8 cellular contexts compared by ENCODE assay signal in genomic region chr4:26288308-26288982, GRCh38. TPM values are rescaled to one million over a fixed set of nuclear protein-coding genes. Genes with fewer than 3 reads are reported as not detected.
DNase-seq lines count a peak whose midpoint lies in the region; ATAC-seq and TF ChIP-seq lines count a peak whose summit lies in the region.

No MANE protein-coding gene starts in this region.

- H3K4me3 Mint-ChIP-seq in activated naive CD4-positive, alpha-beta T cell treated with anti-CD3 and anti-CD28 coated beads for 36 hours, result no peak overlapping the region
- no peak overlapping the region for H3K4me3 Mint-ChIP-seq in activated naive CD4-positive, alpha-beta T cell treated with anti-CD3 and anti-CD28 coated beads, Interleukin-2, amount 10 ng/mL, durations not matched to agents 7 days and 5 days
- H3K4me3 Mint-ChIP-seq in glutamatergic neuron (ENCODE audit: unreplicated experiment), result no peak overlapping the region

- intact Hi-C loops in activated naive CD4-positive, alpha-beta T cell treated with anti-CD3 and anti-CD28 coated beads for 36 hours (cut with micrococcal nuclease), result loop anchor here (1.0 to 2.0 kb wide), 2 partner anchors 18 to 31 kb away; no protein-coding TSS in a partner anchor

- no peak for TF ChIP-seq CTCF in epithelial cell of esophagus (IDR thresholded peaks at IDR 0.05; ENCODE audit: insufficient read depth, low read depth, low read length, missing control alignments)
- no peak for TF ChIP-seq CTCF in glutamatergic neuron (IDR thresholded peaks at IDR 0.05; ENCODE audit: partially characterized antibody, unreplicated experiment)

- H3K4me3 ChIP-seq in epithelial cell of esophagus (ENCODE audit: low read length), result no peak overlapping the region

- no peak overlapping the region for H3K27ac Mint-ChIP-seq in activated naive CD4-positive, alpha-beta T cell treated with anti-CD3 and anti-CD28 coated beads for 36 hours
- H3K27ac Mint-ChIP-seq in activated naive CD4-positive, alpha-beta T cell treated with anti-CD3 and anti-CD28 coated beads, Interleukin-2, amount 10 ng/mL, durations not matched to agents 7 days and 5 days, result no peak overlapping the region
- H3K27ac Mint-ChIP-seq in glutamatergic neuron (ENCODE audit: unreplicated experiment), result no peak overlapping the region

- DNase-seq in activated naive CD4-positive, alpha-beta T cell treated with anti-CD3 and anti-CD28 coated beads for 36 hours, result peak; percentile 61
- no peak for DNase-seq in activated naive CD4-positive, alpha-beta T cell treated with anti-CD3 and anti-CD28 coated beads, Interleukin-2, amount 10 ng/mL, durations not matched to agents 7 days and 5 days
- DNase-seq in NOMO-1 treated with DMSO at 0.1 percent for 48 hours (lab: John Stamatoyannopoulos, UW; ENCODE audit: unreplicated experiment) (peak; percentile 98), epithelial cell of esophagus (ENCODE audit: low read depth) (peak; percentile 72), ecto neural progenitor cell (ENCODE audit: low spot score) (no peak), glutamatergic neuron (no peak)
- peak; percentile 20 for DNase-seq in stimulated activated naive CD8-positive, alpha-beta T cell treated with anti-CD3 and anti-CD28 coated beads, Interleukin-15, Interleukin-2, amounts not matched to agents 100 U/mL and 50 U/mL, for 24 hours

- CTCF ChIA-PET in activated naive CD4-positive, alpha-beta T cell treated with anti-CD3 and anti-CD28 coated beads for 36 hours (lab: Charles Lee), result interaction anchor here (1.3 kb wide), 1 partner anchor 42 kb away, joined by 3 read pairs; no protein-coding TSS in a partner anchor
- CTCF ChIA-PET in activated naive CD4-positive, alpha-beta T cell treated with anti-CD3 and anti-CD28 coated beads, Interleukin-2, amount 10 ng/mL, durations not matched to agents 7 days and 5 days (lab: Charles Lee), result interaction anchor here (0.7 to 0.9 kb wide), 2 partner anchors 30 to 200 kb away, joined by 3 read pairs; no protein-coding TSS in a partner anchor

- H3K36me3 Mint-ChIP-seq in activated naive CD4-positive, alpha-beta T cell treated with anti-CD3 and anti-CD28 coated beads for 36 hours (ENCODE audit: low read depth), result no peaks in the 10 kb centered on the region
- H3K36me3 Mint-ChIP-seq in activated naive CD4-positive, alpha-beta T cell treated with anti-CD3 and anti-CD28 coated beads, Interleukin-2, amount 10 ng/mL, durations not matched to agents 7 days and 5 days, result no peaks in the 10 kb centered on the region
- no peaks in the 10 kb centered on the region for H3K36me3 Mint-ChIP-seq in glutamatergic neuron (ENCODE audit: unreplicated experiment)

- peaks cover 14% of the 10 kb centered on the region for H3K4me1 Mint-ChIP-seq in activated naive CD4-positive, alpha-beta T cell treated with anti-CD3 and anti-CD28 coated beads for 36 hours (ENCODE audit: low read depth)
- H3K4me1 Mint-ChIP-seq in activated naive CD4-positive, alpha-beta T cell treated with anti-CD3 and anti-CD28 coated beads, Interleukin-2, amount 10 ng/mL, durations not matched to agents 7 days and 5 days, result peaks cover 4% of the 10 kb centered on the region
- H3K4me1 Mint-ChIP-seq in glutamatergic neuron (ENCODE audit: low read depth, unreplicated experiment), result no peaks in the 10 kb centered on the region

- H3K9me3 Mint-ChIP-seq in activated naive CD4-positive, alpha-beta T cell treated with anti-CD3 and anti-CD28 coated beads for 36 hours, result no peaks in the 10 kb centered on the region
- no peaks in the 10 kb centered on the region for H3K9me3 Mint-ChIP-seq in activated naive CD4-positive, alpha-beta T cell treated with anti-CD3 and anti-CD28 coated beads, Interleukin-2, amount 10 ng/mL, durations not matched to agents 7 days and 5 days
- H3K9me3 Mint-ChIP-seq in glutamatergic neuron (ENCODE audit: unreplicated experiment), result no peaks in the 10 kb centered on the region

- peak; percentile 73 for ATAC-seq in HG02588 (IDR thresholded peaks at IDR 0.05; ENCODE audit: unreplicated experiment)
- peak; percentile 92 for ATAC-seq in stimulated activated naive CD8-positive, alpha-beta T cell treated with anti-CD3 and anti-CD28 coated beads, Interleukin-15, Interleukin-2, amounts not matched to agents 100 U/mL and 50 U/mL, for 24 hours

- no peaks in the 10 kb centered on the region for H3K27me3 Mint-ChIP-seq in activated naive CD4-positive, alpha-beta T cell treated with anti-CD3 and anti-CD28 coated beads for 36 hours (ENCODE audit: low read depth)
- H3K27me3 Mint-ChIP-seq in activated naive CD4-positive, alpha-beta T cell treated with anti-CD3 and anti-CD28 coated beads, Interleukin-2, amount 10 ng/mL, durations not matched to agents 7 days and 5 days, result no peaks in the 10 kb centered on the region
- H3K27me3 Mint-ChIP-seq in glutamatergic neuron (ENCODE audit: unreplicated experiment), result peaks cover 1% of the 10 kb centered on the region

RNA-seq across cellular contexts. Expression of gene RBPJ, which starts 32.4 kb away (rescaled TPM):
- 100 to 1,000 TPM; 114 to 118 TPM for total RNA-seq in activated naive CD4-positive, alpha-beta T cell treated with anti-CD3 and anti-CD28 coated beads for 36 hours
- 121 TPM for total RNA-seq in glutamatergic neuron (ENCODE audit: unreplicated experiment)

Comparison
In these comparisons a context has a peak if more than half of its experiments do, and no peak if none do; other contexts are left out.
1. DNase-seq: peak in activated naive CD4-positive, alpha-beta T cell treated with anti-CD3 and anti-CD28 coated beads for 36 hours (single experiment), NOMO-1 treated with DMSO at 0.1 percent for 48 hours (single experiment), epithelial cell of esophagus (single experiment) and stimulated activated naive CD8-positive, alpha-beta T cell treated with anti-CD3 and anti-CD28 coated beads, Interleukin-15, Interleukin-2, amounts not matched to agents 100 U/mL and 50 U/mL, for 24 hours (single experiment); none in activated naive CD4-positive, alpha-beta T cell treated with anti-CD3 and anti-CD28 coated beads, Interleukin-2, amount 10 ng/mL, durations not matched to agents 7 days and 5 days (single experiment), ecto neural progenitor cell (single experiment) and glutamatergic neuron (single experiment).